ENCODE assay signal across 12 cellular contexts in the genomic region with DNA sequence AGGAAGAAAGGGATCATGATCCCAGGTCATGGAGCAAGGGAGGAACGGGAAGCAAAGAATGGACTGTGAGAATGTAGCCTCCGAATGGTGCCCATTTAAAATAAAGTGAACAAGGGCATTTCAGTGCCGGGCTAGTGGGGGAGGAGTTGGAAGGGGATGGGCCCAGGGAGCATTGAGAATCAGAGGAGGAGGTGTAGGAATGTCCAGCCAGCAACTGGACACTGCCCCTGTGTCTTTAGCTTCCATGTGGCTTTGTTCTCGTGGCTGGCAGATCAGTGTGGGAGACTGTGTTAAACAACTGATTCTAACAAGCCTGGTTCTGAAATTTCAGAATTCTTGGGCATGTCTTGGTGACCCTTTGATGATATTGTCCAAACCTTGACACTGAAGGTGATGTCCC. TPM values are rescaled to one million over a fixed set of nuclear protein-coding genes. Genes with fewer than 3 reads are reported as not detected.
A peak's percentile ranks its signal among the peaks of the same experiment; 100 is the strongest.
DNase-seq lines count a peak whose midpoint lies in the region; ATAC-seq and TF ChIP-seq lines count a peak whose summit lies in the region.
"Had no signal": no experiment of that assay in that cellular context is flagged by ENCODE, and none has a peak within 500 bp of the region (broad histone marks: within the 10 kb centered on the region; RNA-seq: fewer than 3 reads in every experiment).

No MANE protein-coding gene starts in this region.

- no peaks in the 10 kb centered on the region for H3K9me3 Mint-ChIP-seq in GM23338
- no peaks in the 10 kb centered on the region for H3K9me3 Mint-ChIP-seq in activated T-helper 1 cell treated with anti-CD3 and anti-CD28 coated beads, Interleukin-12 subunit alpha, Interleukin-12 subunit beta, Interleukin-2, Interleukin-4 antibody, amounts not matched to agents 30 ng/mL and 10 ng/mL and 1 ng/mL, durations not matched to agents 14 hours and 24 hours and 36 hours
- H3K9me3 Mint-ChIP-seq: dendritic cell treated with granulocyte-macrophage colony-stimulating factor and Interleukin-4, amounts not matched to agents 40 ng/mL and 50 ng/mL, for 4 days had no signal

- TF ChIP-seq EP300 in sigmoid colon (IDR thresholded peaks at IDR 0.05), result no peak

- H3K4me1 ChIP-seq in GM23338 (ENCODE audit: insufficient read depth), result peaks cover 12% of the 10 kb centered on the region; the same call in 1 of the 2 replicates
- peaks cover 0 to 19% (median 10%) of the 10 kb centered on the region in 4 donors for H3K4me1 ChIP-seq in sigmoid colon

- H3K4me1 Mint-ChIP-seq in GM23338, result peaks cover 9% of the 10 kb centered on the region; the same call in 2 of the 3 replicates
- peaks cover 31% of the 10 kb centered on the region for H3K4me1 Mint-ChIP-seq in activated T-helper 1 cell treated with anti-CD3 and anti-CD28 coated beads, Interleukin-12 subunit alpha, Interleukin-12 subunit beta, Interleukin-2, Interleukin-4 antibody, amounts not matched to agents 30 ng/mL and 10 ng/mL and 1 ng/mL, durations not matched to agents 14 hours and 24 hours and 36 hours (ENCODE audit: low read depth)

- H3K27me3 ChIP-seq in GM23338 (ENCODE audit: insufficient read depth) (no peaks in the 10 kb centered on the region), layer of hippocampus (ENCODE audit: control insufficient read depth, insufficient read depth, low read length) (no peaks in the 10 kb centered on the region), sigmoid colon (no peaks in the 10 kb centered on the region)
- H3K27me3 ChIP-seq: adrenal gland had no signal

- H3F3A ChIP-seq in GM23338 (replicated peaks; ENCODE audit: low read depth), result no peaks in the 10 kb centered on the region

- DNase-seq in GM23338 (ENCODE audit: low spot score), result no peak
- DNase-seq in activated T-helper 1 cell treated with anti-CD3 and anti-CD28 coated beads, Interleukin-12 subunit alpha, Interleukin-12 subunit beta, Interleukin-2, Interleukin-4 antibody, amounts not matched to agents 30 ng/mL and 10 ng/mL and 1 ng/mL, durations not matched to agents 14 hours and 24 hours and 36 hours (ENCODE audit: low spot score), result no peak
- DNase-seq in sigmoid colon, result no peak
- no peak for DNase-seq in central memory CD4-positive, alpha-beta T cell
- DNase-seq in NK-92 (lab: John Stamatoyannopoulos, UW; ENCODE audit: unreplicated experiment), result no peak
- DNase-seq: adrenal gland, mesendoderm, NCI-H1092, SK-N-SH had no signal

- H3K27me3 Mint-ChIP-seq in GM23338 (ENCODE audit: insufficient read depth, low read depth, poor library complexity), result peaks cover 2% of the 10 kb centered on the region
- H3K27me3 Mint-ChIP-seq in activated T-helper 1 cell treated with anti-CD3 and anti-CD28 coated beads, Interleukin-12 subunit alpha, Interleukin-12 subunit beta, Interleukin-2, Interleukin-4 antibody, amounts not matched to agents 30 ng/mL and 10 ng/mL and 1 ng/mL, durations not matched to agents 14 hours and 24 hours and 36 hours (ENCODE audit: insufficient read depth), result peaks cover 27% of the 10 kb centered on the region

- ATAC-seq in GM23338 (no peak), GM18505 (IDR thresholded peaks at IDR 0.05; ENCODE audit: unreplicated experiment) (no peak)

- 92 to 93% methylated on average over 4 of the region's 4 CpGs for WGBS in sigmoid colon, 2 donors

- no peak overlapping the region for H3K27ac Mint-ChIP-seq in GM23338
- H3K27ac Mint-ChIP-seq in activated T-helper 1 cell treated with anti-CD3 and anti-CD28 coated beads, Interleukin-12 subunit alpha, Interleukin-12 subunit beta, Interleukin-2, Interleukin-4 antibody, amounts not matched to agents 30 ng/mL and 10 ng/mL and 1 ng/mL, durations not matched to agents 14 hours and 24 hours and 36 hours, result peak overlapping the region; percentile 18

- H3K27ac ChIP-seq in GM23338 (ENCODE audit: low read depth) (no peak overlapping the region), layer of hippocampus (ENCODE audit: low read depth, low read length) (peak overlapping the region; percentile 71), sigmoid colon (peak overlapping the region in 3 of 4 donors; percentile 20 to 96 (median 95))
- H3K27ac ChIP-seq: adrenal gland had no signal

- peaks cover 11% of the 10 kb centered on the region; the same call in 1 of the 2 replicates for H3K79me2 ChIP-seq in GM23338 (replicated peaks; ENCODE audit: insufficient read depth)

- no peaks in the 10 kb centered on the region for H3K36me3 Mint-ChIP-seq in GM23338 (ENCODE audit: low read depth)
- H3K36me3 Mint-ChIP-seq in activated T-helper 1 cell treated with anti-CD3 and anti-CD28 coated beads, Interleukin-12 subunit alpha, Interleukin-12 subunit beta, Interleukin-2, Interleukin-4 antibody, amounts not matched to agents 30 ng/mL and 10 ng/mL and 1 ng/mL, durations not matched to agents 14 hours and 24 hours and 36 hours (ENCODE audit: low read depth), result no peaks in the 10 kb centered on the region

- H3K9me2 ChIP-seq in GM23338 (ENCODE audit: insufficient read depth), result no peaks in the 10 kb centered on the region
- H3K9me2 ChIP-seq: SK-N-SH had no signal

- H3K4me3 ChIP-seq in GM23338, result no peak overlapping the region
- no peak overlapping the region for H3K4me3 ChIP-seq in sigmoid colon
- H3K4me3 ChIP-seq: adrenal gland had no signal

- no peak for TF ChIP-seq CTCF in GM23338 (conservative IDR thresholded peaks at IDR 0.05; ENCODE audit: low read depth in 2 of 2)
- TF ChIP-seq CTCF in sigmoid colon (IDR thresholded peaks at IDR 0.05), result no peak

- intact Hi-C loops in activated T-helper 1 cell treated with anti-CD3 and anti-CD28 coated beads, Interleukin-12 subunit alpha, Interleukin-12 subunit beta, Interleukin-2, Interleukin-4 antibody, amounts not matched to agents 30 ng/mL and 10 ng/mL and 1 ng/mL, durations not matched to agents 14 hours and 24 hours and 36 hours (cut with micrococcal nuclease), result no loop called here
- intact Hi-C loops in sigmoid colon (cut with DNase I), result loop anchor here (10.0 kb wide), 1 partner anchor 430 kb away; a partner anchor contains a TSS

- H4K20me1 ChIP-seq in GM23338 (replicated peaks; ENCODE audit: insufficient read depth), result no peaks in the 10 kb centered on the region

- peak overlapping the region; percentile 44; the same call in 1 of the 3 replicates for H3K4me3 Mint-ChIP-seq in GM23338
- no peak overlapping the region for H3K4me3 Mint-ChIP-seq in activated T-helper 1 cell treated with anti-CD3 and anti-CD28 coated beads, Interleukin-12 subunit alpha, Interleukin-12 subunit beta, Interleukin-2, Interleukin-4 antibody, amounts not matched to agents 30 ng/mL and 10 ng/mL and 1 ng/mL, durations not matched to agents 14 hours and 24 hours and 36 hours
- H3K4me3 Mint-ChIP-seq: dendritic cell treated with granulocyte-macrophage colony-stimulating factor and Interleukin-4, amounts not matched to agents 40 ng/mL and 50 ng/mL, for 4 days had no signal

- H3K9me3 ChIP-seq in sigmoid colon, result no peaks in the 10 kb centered on the region
- H3K9me3 ChIP-seq: adrenal gland, SK-N-SH had no signal

- no peak for TF ChIP-seq POLR2A in sigmoid colon (IDR thresholded peaks at IDR 0.05)
- no peak for TF ChIP-seq POLR2A in GM18505 (IDR thresholded peaks at IDR 0.05; ENCODE audit: borderline replicate concordance, extremely low read depth, insufficient read depth, insufficient read length)

- H3K4me2 ChIP-seq in GM23338, result no peak overlapping the region
- H3K4me2 ChIP-seq: SK-N-SH had no signal

- H2AFZ ChIP-seq in GM23338, result no peak overlapping the region

- H3K36me3 ChIP-seq in GM23338 (ENCODE audit: insufficient read depth), result no peaks in the 10 kb centered on the region
- no peaks in the 10 kb centered on the region for H3K36me3 ChIP-seq in sigmoid colon
- H3K36me3 ChIP-seq: adrenal gland had no signal

TF ChIP-seq in GM23338, 12 proteins besides CTCF, POLR2A, EP300 and RAD21 (continues in another document):
- no peak for TF ChIP-seq POLR2AphosphoS5 (IDR thresholded peaks at IDR 0.05; ENCODE audit: low read depth)

RNA-seq across cellular contexts. Expression of a gene that starts 1.4 kb away (rescaled TPM):
- 5.9 and 8.5 TPM in 2 replicates for total RNA-seq in GM23338 (2014; rRNA removed; shearing (Covaris generic))
- polyA plus RNA-seq in GM23338 (2016; fragmentation: Nextera tagmentation; extraction: Ambion mirVana) (3.7 and 3.8 TPM in 2 replicates), sigmoid colon (10 to 100 TPM; 11.1 to 30.3 (median 12.6) TPM)
- total RNA-seq in activated T-helper 1 cell treated with anti-CD3 and anti-CD28 coated beads, Interleukin-12 subunit alpha, Interleukin-12 subunit beta, Interleukin-2, Interleukin-4 antibody, amounts not matched to agents 30 ng/mL and 10 ng/mL and 1 ng/mL, durations not matched to agents 14 hours and 24 hours and 36 hours, result 13.6 and 14.3 TPM in 2 replicates
- 10 to 100 TPM; 36.6 to 45.6 (median 41.0) TPM for total RNA-seq in sigmoid colon
